ENCODE assay signal across 14 cellular contexts in genomic region chr2:23900133-23900926, GRCh38. TPM values are rescaled to one million over a fixed set of nuclear protein-coding genes. Genes with fewer than 3 reads are reported as not detected.
DNase-seq lines count a peak whose midpoint lies in the region; ATAC-seq, FAIRE-seq and TF ChIP-seq lines count a peak whose summit lies in the region.
"Had no signal": no experiment of that assay in that cellular context is flagged by ENCODE, and none has a peak within 500 bp of the region (broad histone marks: within the 10 kb centered on the region; RNA-seq: fewer than 3 reads in every experiment).

No MANE protein-coding gene starts in this region.

- DNase-seq in Right ventricle myocardium superior (no peak), left ventricle myocardium inferior (no peak), astrocyte (ENCODE audit: low read depth) (no peak), left colon (peak in 1 of 2 donors; percentile 46), vagina (ENCODE audit: extremely low spot score in 2 of 2) (no peak), HuH-7.5 (ENCODE audit: low spot score) (no peak)
- DNase-seq: 8988T; activated gamma-delta T cell; NCI-H510A; stimulated activated CD4-positive, alpha-beta T cell treated with anti-CD3 and anti-CD28 coated beads, Interleukin-12 subunit alpha, Interleukin-12 subunit beta, amount 100 ng/mL, for 4 hours; T-helper 2 cell had no signal

- TF ChIP-seq POLR2A in vagina (IDR thresholded peaks at IDR 0.05) = no peak

- ATAC-seq in Right ventricle myocardium superior (ENCODE audit: poor library complexity) = peak; percentile 32
- peak; percentile 86 for ATAC-seq in left colon
- ATAC-seq in GM21717 (IDR thresholded peaks at IDR 0.05; ENCODE audit: unreplicated experiment) = no peak
- no peak for ATAC-seq in GM19324 (IDR thresholded peaks at IDR 0.05; ENCODE audit: low FRiP score, unreplicated experiment)

- H2AFZ ChIP-seq in astrocyte (ENCODE audit: low read depth, low read length) = no peak overlapping the region

- H3K27me3 Mint-ChIP-seq in astrocyte (ENCODE audit: low read depth, unreplicated experiment) = no peaks in the 10 kb centered on the region

- H3K27ac Mint-ChIP-seq in astrocyte (ENCODE audit: unreplicated experiment) = peak overlapping the region; percentile 36

- no peaks in the 10 kb centered on the region for H3K27me3 ChIP-seq in left ventricle myocardium inferior (ENCODE audit: low read depth)
- no peaks in the 10 kb centered on the region for H3K27me3 ChIP-seq in astrocyte (ENCODE audit: insufficient read depth, low read length)
- H3K27me3 ChIP-seq in vagina = no peaks in the 10 kb centered on the region

- no peak for TF ChIP-seq CTCF in left ventricle myocardium inferior (IDR thresholded peaks at IDR 0.05; ENCODE audit: borderline replicate concordance)
- no peak for TF ChIP-seq CTCF in astrocyte (IDR thresholded peaks at IDR 0.05; ENCODE audit: insufficient read depth, low read depth, low read length)
- no peak for TF ChIP-seq CTCF in vagina (IDR thresholded peaks at IDR 0.05)

- intact Hi-C loops in Right ventricle myocardium superior (cut with DNase I) (no loop called here), left ventricle myocardium inferior (cut with micrococcal nuclease) (no loop called here), left colon (cut with DNase I, micrococcal nuclease) (no loop called here), vagina (cut with DNase I) (no loop called here)

- H3K36me3 ChIP-seq in left ventricle myocardium inferior (no peaks in the 10 kb centered on the region), astrocyte (ENCODE audit: insufficient read depth, low read length) (no peaks in the 10 kb centered on the region), vagina (no peaks in the 10 kb centered on the region)

- H3K36me3 Mint-ChIP-seq in astrocyte (ENCODE audit: low read depth, unreplicated experiment) = no peaks in the 10 kb centered on the region

- peaks cover 6% of the 10 kb centered on the region for H3K9me3 ChIP-seq in left ventricle myocardium inferior (replicated peaks)
- H3K9me3 ChIP-seq in astrocyte (ENCODE audit: insufficient read depth, low read depth, low read length) = no peaks in the 10 kb centered on the region
- no peaks in the 10 kb centered on the region for H3K9me3 ChIP-seq in vagina

- no peak for FAIRE-seq in astrocyte (lab: Jason Lieb, UNC)
- FAIRE-seq: H1 had no signal

- peaks cover 77% of the 10 kb centered on the region for H3K79me2 ChIP-seq in astrocyte (ENCODE audit: insufficient read depth, low read length)

- H3K4me2 ChIP-seq in astrocyte (ENCODE audit: low read length) = peak overlapping the region; percentile 62

- H3K4me3 ChIP-seq in left ventricle myocardium inferior = no peak overlapping the region
- no peak overlapping the region for H3K4me3 ChIP-seq in astrocyte (ENCODE audit: insufficient read depth, low read depth, low read length)
- no peak overlapping the region for H3K4me3 ChIP-seq in vagina

- H3K4me1 ChIP-seq in left ventricle myocardium inferior (peaks cover 41% of the 10 kb centered on the region), astrocyte (ENCODE audit: insufficient read depth, low read length) (peaks cover 10% of the 10 kb centered on the region), vagina (peaks cover 54% of the 10 kb centered on the region)

- H3K9ac ChIP-seq in astrocyte (ENCODE audit: low read length) = no peak overlapping the region

- no peak overlapping the region for H3K4me3 Mint-ChIP-seq in astrocyte (ENCODE audit: unreplicated experiment)

- no peak overlapping the region for H3K27ac ChIP-seq in left ventricle myocardium inferior (replicated peaks)
- H3K27ac ChIP-seq in astrocyte (ENCODE audit: low read depth, low read length) = peak overlapping the region; percentile 25
- peak overlapping the region; percentile 80 for H3K27ac ChIP-seq in vagina

- no peaks in the 10 kb centered on the region for H3K9me3 Mint-ChIP-seq in astrocyte (ENCODE audit: unreplicated experiment)

- peaks cover 48% of the 10 kb centered on the region for H4K20me1 ChIP-seq in astrocyte (ENCODE audit: insufficient read depth, low read length)

- H3K4me1 Mint-ChIP-seq in astrocyte (ENCODE audit: low read depth, unreplicated experiment) = peaks cover 22% of the 10 kb centered on the region

RNA-seq across cellular contexts. Expression of gene ATAD2B, which starts 26.6 kb away (rescaled TPM):
- 6.1 TPM for total RNA-seq in Right ventricle myocardium superior
- 7.9 TPM for total RNA-seq in left ventricle myocardium inferior
- 10.7 and 12.2 TPM in 2 replicates for total RNA-seq in astrocyte
- total RNA-seq in left colon = 10 to 100 TPM; 23.3 to 33.0 TPM
- total RNA-seq in vagina = 38.5 TPM

RNA-seq across cellular contexts. Expression of gene UBXN2A, which starts 39.9 kb away (rescaled TPM):
- 18.5 TPM for total RNA-seq in Right ventricle myocardium superior
- total RNA-seq in left ventricle myocardium inferior = 18.5 TPM
- total RNA-seq in astrocyte = 19.9 and 22.2 TPM in 2 replicates
- total RNA-seq in left colon = 10 to 100 TPM; 15.6 to 15.8 TPM
- 12.5 TPM for total RNA-seq in vagina

Comparison
In these comparisons a context has a peak if more than half of its experiments do, and no peak if none do; other contexts are left out.
1. ATAC-seq: peak in Right ventricle myocardium superior (single experiment) and left colon (single experiment); none in GM21717 (single experiment) and GM19324 (single experiment).